In the genomic region with DNA sequence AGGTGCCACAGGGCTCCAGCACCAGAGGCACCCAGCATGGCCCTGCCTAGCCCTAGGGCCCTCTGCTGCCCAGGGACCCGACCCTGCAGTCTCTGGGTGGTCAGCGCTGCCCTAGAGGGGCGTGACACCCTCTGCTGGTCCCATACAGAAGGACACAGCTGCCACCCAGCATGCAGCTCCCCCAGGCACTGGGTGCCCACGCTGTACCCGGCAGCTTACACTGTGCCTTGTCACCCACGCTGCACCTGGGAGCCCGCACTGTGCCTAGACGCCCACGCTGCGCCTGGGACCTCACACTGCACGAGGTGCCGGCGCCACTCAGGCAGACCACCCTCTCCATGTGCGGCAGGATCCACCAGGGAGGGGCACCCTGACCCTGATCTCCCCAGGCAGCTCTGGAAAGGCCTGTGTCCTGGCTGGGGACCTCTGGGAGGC, we compare ENCODE assay signal across 8 cellular contexts. TPM values are rescaled to one million over a fixed set of nuclear protein-coding genes. Genes with fewer than 3 reads are reported as not detected.
DNase-seq lines count a peak whose midpoint lies in the region; ATAC-seq and TF ChIP-seq lines count a peak whose summit lies in the region.

No MANE protein-coding gene starts in this region.

- H3K4me3 Mint-ChIP-seq in CD4-positive, alpha-beta memory T cell = peak overlapping the region in 2 of 8 donors; percentile 8 to 79

- H3K18ac ChIP-seq in trophoblast cell (ENCODE audit: low read length) = no peak overlapping the region

- H3K79me1 ChIP-seq in trophoblast cell (ENCODE audit: low read length) = peaks cover 15% of the 10 kb centered on the region

- H4K91ac ChIP-seq in trophoblast cell (ENCODE audit: low read depth, low read length) = peak overlapping the region; percentile 1

- H2BK12ac ChIP-seq in trophoblast cell (ENCODE audit: low read length) = no peak overlapping the region

- peak overlapping the region; percentile 83 to 98 (median 95) for H3K27ac Mint-ChIP-seq in CD4-positive, alpha-beta memory T cell

- no peak for DNase-seq in CD4-positive, alpha-beta memory T cell
- peak; percentile 5 for DNase-seq in NCI-H69 (lab: John Stamatoyannopoulos, UW)
- peak; percentile 18 for DNase-seq in dermis blood vessel endothelial cell
- DNase-seq in trophoblast cell = no peak
- DNase-seq in prostate gland (ENCODE audit: low spot score) = no peak

- no peak overlapping the region for H3K4ac ChIP-seq in trophoblast cell (ENCODE audit: low read depth, low read length)

- H2AFZ ChIP-seq in trophoblast cell (ENCODE audit: insufficient read depth, low read length, poor library complexity) = no peak overlapping the region

- H3K36me3 ChIP-seq in CD4-positive, alpha-beta memory T cell (ENCODE audit: insufficient read depth, low read length) = no peaks in the 10 kb centered on the region
- H3K36me3 ChIP-seq in trophoblast cell (ENCODE audit: control insufficient read depth in 1 of 2, insufficient read depth in 2 of 2, low read length in 2 of 2) (no peaks in the 10 kb centered on the region), prostate gland (no peaks in the 10 kb centered on the region)

- H2BK120ac ChIP-seq in trophoblast cell (ENCODE audit: insufficient read depth, low read length, poor library complexity) = no peak overlapping the region

- peak in 2 of 4 experiments; percentile 29 to 31 for TF ChIP-seq CTCF in prostate gland (IDR thresholded peaks at IDR 0.05)

- H3K14ac ChIP-seq in trophoblast cell (ENCODE audit: low read length) = no peak overlapping the region

- H2BK5ac ChIP-seq in trophoblast cell (ENCODE audit: low read depth, low read length, poor library complexity) = no peak overlapping the region

- H4K12ac ChIP-seq in trophoblast cell (ENCODE audit: low read depth, low read length) = no peak overlapping the region

- H3K9me3 Mint-ChIP-seq in CD4-positive, alpha-beta memory T cell = no peaks in the 10 kb centered on the region

- H3K27me3 Mint-ChIP-seq in CD4-positive, alpha-beta memory T cell = no peaks in the 10 kb centered on the region

- no peak for TF ChIP-seq POLR2A in prostate gland (IDR thresholded peaks at IDR 0.05)

- H4K8ac ChIP-seq in trophoblast cell (ENCODE audit: low read depth, low read length) = no peak overlapping the region

- peak overlapping the region; percentile 10 for H2AK5ac ChIP-seq in trophoblast cell (ENCODE audit: low read length)

- ATAC-seq in HG02852 (IDR thresholded peaks at IDR 0.05; ENCODE audit: unreplicated experiment) (no peak), HG02759 (IDR thresholded peaks at IDR 0.05; ENCODE audit: unreplicated experiment) (no peak), GM21786 (IDR thresholded peaks at IDR 0.05; ENCODE audit: unreplicated experiment) (no peak)

- POLR2A ChIA-PET in CD4-positive, alpha-beta memory T cell (lab: Charles Lee; ENCODE audit: partially characterized antibody) = interaction anchor here (1.0 to 1.6 kb wide), 4 partner anchors 18 to 65 kb away, joined by 3 to 5 read pairs (median 4); partner anchors contain the start of gene PWWP2B

- H3K9me3 ChIP-seq in CD4-positive, alpha-beta memory T cell (ENCODE audit: control insufficient read depth in 1 of 2, low read length in 2 of 2) = no peaks in the 10 kb centered on the region
- H3K9me3 ChIP-seq in trophoblast cell (ENCODE audit: insufficient read depth, low read depth, low read length) (peaks cover 2% of the 10 kb centered on the region), prostate gland (no peaks in the 10 kb centered on the region)

- no CpG with 5 or more reads among the region's 14 CpGs for WGBS in trophoblast cell (ENCODE audit: extremely low coverage, insufficient coverage, insufficient read length)
- WGBS in prostate gland = 84% methylated on average over 5 of the region's 14 CpGs

- H3K27ac ChIP-seq in CD4-positive, alpha-beta memory T cell (ENCODE audit: low read depth, low read length) = peak overlapping the region; percentile 86
- H3K27ac ChIP-seq in trophoblast cell (ENCODE audit: low read depth, low read length) (no peak overlapping the region), prostate gland (no peak overlapping the region)

- H3K4me3 ChIP-seq in CD4-positive, alpha-beta memory T cell (ENCODE audit: low read length in 2 of 2) = no peak overlapping the region
- no peak overlapping the region for H3K4me3 ChIP-seq in trophoblast cell (ENCODE audit: low read depth, low read length)
- no peak overlapping the region for H3K4me3 ChIP-seq in prostate gland

- no peak overlapping the region for H3K23ac ChIP-seq in trophoblast cell (ENCODE audit: low read length)

- CTCF ChIA-PET in CD4-positive, alpha-beta memory T cell (lab: Charles Lee; ENCODE audit: partially characterized antibody) = interaction anchor here (1.2 to 1.6 kb wide), 2 partner anchors 55 to 65 kb away, joined by 3 to 4 read pairs; no protein-coding TSS in a partner anchor

- H3K4me1 Mint-ChIP-seq in CD4-positive, alpha-beta memory T cell = peaks cover 10 to 43% (median 20%) of the 10 kb centered on the region in 4 donors

- no peak overlapping the region for H3K4me2 ChIP-seq in trophoblast cell (ENCODE audit: low read length)

- H3K4me1 ChIP-seq in CD4-positive, alpha-beta memory T cell (ENCODE audit: insufficient read depth, low read length) = peaks cover 37% of the 10 kb centered on the region
- H3K4me1 ChIP-seq in trophoblast cell (ENCODE audit: control insufficient read depth in 1 of 2, insufficient read depth in 2 of 2, low read length in 2 of 2) = peaks cover 15 to 18% of the 10 kb centered on the region in 2 experiments
- peaks cover 17% of the 10 kb centered on the region for H3K4me1 ChIP-seq in prostate gland (replicated peaks)

- intact Hi-C loops in CD4-positive, alpha-beta memory T cell (cut with micrococcal nuclease) = loop anchor here (2.0 to 5.0 kb wide), 5 partner anchors 85 to 550 kb away; partner anchors contain the start of genes INPP5A, LRRC27 and PPP2R2D
- intact Hi-C loops in prostate gland (cut with DNase I) = loop anchor here (2.0 kb wide), 2 partner anchors 55 to 229 kb away; partner anchors contain the start of gene PWWP2B

- no peak overlapping the region for H3K9ac ChIP-seq in trophoblast cell (ENCODE audit: low read length)

- peaks cover 6% of the 10 kb centered on the region for H3K79me2 ChIP-seq in trophoblast cell (ENCODE audit: control insufficient read depth, insufficient read depth, low read length, poor library complexity)

- no peaks in the 10 kb centered on the region for H3K36me3 Mint-ChIP-seq in CD4-positive, alpha-beta memory T cell

- no peaks in the 10 kb centered on the region for H3K27me3 ChIP-seq in CD4-positive, alpha-beta memory T cell (ENCODE audit: insufficient read depth, low read length)
- H3K27me3 ChIP-seq in trophoblast cell (ENCODE audit: insufficient read depth, low read length) = no peaks in the 10 kb centered on the region
- H3K27me3 ChIP-seq in prostate gland (replicated peaks; ENCODE audit: insufficient read depth) = no peaks in the 10 kb centered on the region

RNA-seq across cellular contexts. Expression of gene PWWP2B, which starts 55.2 kb away (rescaled TPM):
- total RNA-seq in CD4-positive, alpha-beta memory T cell = 1 to 10 TPM; 9.4 to 9.9 TPM
- polyA plus RNA-seq in CD4-positive, alpha-beta memory T cell = 1 to 10 TPM in 1 of 2 donors, under 1 TPM in 1; 0.92 to 3.2 TPM
- 15.1 and 16.3 TPM in 2 replicates for total RNA-seq in dermis blood vessel endothelial cell
- 57.0 and 60.9 TPM in 2 replicates for polyA plus RNA-seq in trophoblast cell (2013)
- 10 to 100 TPM; 27.5 to 36.6 TPM for total RNA-seq in prostate gland

Comparison
In these comparisons a context has a peak if more than half of its experiments do, and no peak if none do; other contexts are left out.
1. DNase-seq: peak in NCI-H69 (single experiment) and dermis blood vessel endothelial cell (single experiment); none in CD4-positive, alpha-beta memory T cell (0 of 5), trophoblast cell (0 of 2) and prostate gland (single experiment).